Comparison of ENCODE assay signal across 18 cellular contexts in the genomic region with DNA sequence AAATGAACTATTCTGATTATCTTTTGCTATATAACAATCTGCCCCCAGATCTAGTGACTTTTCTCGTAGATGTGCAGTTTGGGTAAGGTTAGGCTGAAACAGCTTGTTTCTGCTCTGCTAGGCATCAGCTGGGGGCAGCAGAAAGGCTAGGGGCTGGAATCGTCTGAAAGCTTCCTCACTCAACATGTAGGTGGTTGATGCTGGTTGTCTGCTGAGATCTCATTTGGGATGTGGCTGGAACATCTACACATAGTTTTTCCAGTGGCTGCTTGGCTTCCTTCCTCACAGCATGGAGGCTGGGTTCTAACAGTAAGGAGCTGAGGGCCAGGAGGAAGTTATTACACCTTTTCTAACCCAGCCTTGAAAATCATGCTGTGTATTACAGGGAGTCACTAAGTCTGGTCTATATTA. TPM values are rescaled to one million over a fixed set of nuclear protein-coding genes. Genes with fewer than 3 reads are reported as not detected.
A peak's percentile ranks its signal among the peaks of the same experiment; 100 is the strongest.
DNase-seq lines count a peak whose midpoint lies in the region; ATAC-seq and TF ChIP-seq lines count a peak whose summit lies in the region.
"Had no signal": no experiment of that assay in that cellular context is flagged by ENCODE, and none has a peak within 500 bp of the region (broad histone marks: within the 10 kb centered on the region; RNA-seq: fewer than 3 reads in every experiment).

No MANE protein-coding gene starts in this region.

- H3K36me3 Mint-ChIP-seq in CD8-positive, alpha-beta T cell: peaks cover 18% of the 10 kb centered on the region
- H3K36me3 Mint-ChIP-seq in activated naive CD8-positive, alpha-beta T cell treated with anti-CD3 and anti-CD28 coated beads, Interleukin-2, amount 50 U/mL, for 24 hours (ENCODE audit: low read depth): peaks cover 8% of the 10 kb centered on the region
- peaks cover 20% of the 10 kb centered on the region for H3K36me3 Mint-ChIP-seq in mesothelial cell of epicardium

- peaks cover 3% of the 10 kb centered on the region for H3K9me3 Mint-ChIP-seq in CD8-positive, alpha-beta T cell
- peaks cover 4% of the 10 kb centered on the region for H3K9me3 Mint-ChIP-seq in activated naive CD8-positive, alpha-beta T cell treated with anti-CD3 and anti-CD28 coated beads, Interleukin-2, amount 50 U/mL, for 24 hours
- H3K9me3 Mint-ChIP-seq in mesothelial cell of epicardium: peaks cover 20% of the 10 kb centered on the region
- H3K9me3 Mint-ChIP-seq: IgD-negative memory B cell had no signal

- peak overlapping the region; percentile 3 for H3K4me3 Mint-ChIP-seq in CD8-positive, alpha-beta T cell
- H3K4me3 Mint-ChIP-seq in activated naive CD8-positive, alpha-beta T cell treated with anti-CD3 and anti-CD28 coated beads, Interleukin-2, amount 50 U/mL, for 24 hours: no peak overlapping the region
- H3K4me3 Mint-ChIP-seq in mesothelial cell of epicardium: no peak overlapping the region
- H3K4me3 Mint-ChIP-seq: activated CD4-positive, alpha-beta memory T cell treated with anti-CD3 and anti-CD28 coated beads, Interleukin-2, amount 10 ng/mL, durations not matched to agents 7 days and 5 days had no signal

- CTCF ChIA-PET in CD8-positive, alpha-beta T cell (lab: Charles Lee): interaction anchor here (0.7 kb wide), 1 partner anchor 175 kb away, joined by 3 read pairs; no protein-coding TSS in a partner anchor
- CTCF ChIA-PET in HEK293 (lab: Yijun Ruan, JAX): interaction anchor here (0.6 to 1.2 kb wide), 3 partner anchors 24 to 115 kb away, joined by 3 read pairs; no protein-coding TSS in a partner anchor

- H3K27ac ChIP-seq in CD8-positive, alpha-beta T cell (ENCODE audit: low read depth, low read length): no peak overlapping the region
- H3K27ac ChIP-seq in HEK293 (ENCODE audit: extremely low read depth, low read depth, low read length): no peak overlapping the region
- H3K27ac ChIP-seq: ascending aorta, BLaER1, parathyroid adenoma, spleen had no signal

- intact Hi-C loops in CD8-positive, alpha-beta T cell (cut with DNase I, micrococcal nuclease): loop anchor here in 1 of 2 experiments (2.0 kb wide), 1 partner anchor 13 kb away; no protein-coding TSS in a partner anchor

- no peak for TF ChIP-seq CTCF in CD8-positive, alpha-beta T cell (IDR thresholded peaks at IDR 0.05)
- TF ChIP-seq CTCF in HEK293 (tag by site-specific recombination; IDR thresholded peaks at IDR 0.05) (no peak), mesothelial cell of epicardium (IDR thresholded peaks at IDR 0.05; ENCODE audit: unreplicated experiment) (no peak)

- peaks cover 74% of the 10 kb centered on the region for H3K4me1 Mint-ChIP-seq in CD8-positive, alpha-beta T cell (ENCODE audit: low read depth)
- H3K4me1 Mint-ChIP-seq in activated naive CD8-positive, alpha-beta T cell treated with anti-CD3 and anti-CD28 coated beads, Interleukin-2, amount 50 U/mL, for 24 hours: peaks cover 61% of the 10 kb centered on the region
- peaks cover 21% of the 10 kb centered on the region for H3K4me1 Mint-ChIP-seq in mesothelial cell of epicardium

- H3K4me1 ChIP-seq in CD8-positive, alpha-beta T cell (ENCODE audit: insufficient read depth, low read length): peaks cover 31% of the 10 kb centered on the region
- no peaks in the 10 kb centered on the region for H3K4me1 ChIP-seq in HEK293 (ENCODE audit: control insufficient read depth, insufficient read depth, low read length)

- H3K36me3 ChIP-seq in CD8-positive, alpha-beta T cell (ENCODE audit: insufficient read depth, low read length): no peaks in the 10 kb centered on the region
- no peaks in the 10 kb centered on the region for H3K36me3 ChIP-seq in HEK293 (ENCODE audit: control insufficient read depth in 2 of 2, insufficient read depth in 1 of 2, low read length in 2 of 2)
- H3K36me3 ChIP-seq: ascending aorta had no signal

- no peak for DNase-seq in CD8-positive, alpha-beta T cell
- DNase-seq in activated naive CD8-positive, alpha-beta T cell treated with anti-CD3 and anti-CD28 coated beads, Interleukin-2, amount 50 U/mL, for 24 hours: no peak
- DNase-seq in mesothelial cell of epicardium (ENCODE audit: low spot score in 2 of 2, unreplicated experiment in 2 of 2): no peak
- DNase-seq in SK-N-DZ (ENCODE audit: low spot score): no peak
- no peak for DNase-seq in NCI-H2196 (lab: John Stamatoyannopoulos, UW; ENCODE audit: unreplicated experiment)
- DNase-seq in NCI-H345 (lab: John Stamatoyannopoulos, UW): no peak
- DNase-seq: activated CD4-positive, alpha-beta memory T cell treated with anti-CD3 and anti-CD28 coated beads, Interleukin-2, amount 10 ng/mL, durations not matched to agents 7 days and 5 days; DMS79; NCI-H2227 treated with DMSO at 0.1 percent for 48 hours; spleen had no signal

- H3K27me3 Mint-ChIP-seq in CD8-positive, alpha-beta T cell (ENCODE audit: low read depth): no peaks in the 10 kb centered on the region
- no peaks in the 10 kb centered on the region for H3K27me3 Mint-ChIP-seq in activated naive CD8-positive, alpha-beta T cell treated with anti-CD3 and anti-CD28 coated beads, Interleukin-2, amount 50 U/mL, for 24 hours
- H3K27me3 Mint-ChIP-seq in mesothelial cell of epicardium (ENCODE audit: low read depth): no peaks in the 10 kb centered on the region
- H3K27me3 Mint-ChIP-seq: activated CD4-positive, alpha-beta memory T cell treated with anti-CD3 and anti-CD28 coated beads, Interleukin-2, amount 10 ng/mL, durations not matched to agents 7 days and 5 days; IgD-negative memory B cell had no signal

- ATAC-seq in CD8-positive, alpha-beta T cell: no peak
- peak; percentile 33 for ATAC-seq in activated naive CD8-positive, alpha-beta T cell treated with anti-CD3 and anti-CD28 coated beads, Interleukin-2, amount 50 U/mL, for 24 hours
- ATAC-seq in HG02798 (IDR thresholded peaks at IDR 0.05; ENCODE audit: poor library complexity, unreplicated experiment): no peak

- no peak overlapping the region for H3K4me3 ChIP-seq in CD8-positive, alpha-beta T cell (ENCODE audit: low read depth, low read length)
- H3K4me3 ChIP-seq in HEK293 (ENCODE audit: low read depth, low read length): no peak overlapping the region
- H3K4me3 ChIP-seq: ascending aorta, BLaER1, HAP-1, spleen had no signal

- H3K27ac Mint-ChIP-seq in CD8-positive, alpha-beta T cell: no peak overlapping the region
- H3K27ac Mint-ChIP-seq in activated naive CD8-positive, alpha-beta T cell treated with anti-CD3 and anti-CD28 coated beads, Interleukin-2, amount 50 U/mL, for 24 hours: peak overlapping the region; percentile 14
- peak overlapping the region; percentile 66 for H3K27ac Mint-ChIP-seq in mesothelial cell of epicardium
- H3K27ac Mint-ChIP-seq: activated CD4-positive, alpha-beta memory T cell treated with anti-CD3 and anti-CD28 coated beads, Interleukin-2, amount 10 ng/mL, durations not matched to agents 7 days and 5 days; activated T-helper 2 cell treated with anti-CD3 and anti-CD28 coated beads, Interferon-gamma antibody, Interleukin-2, Interleukin-4, amounts not matched to agents 10 μg/mL and 5 μg/mL and 100 μg/mL, durations not matched to agents 14 hours and 24 hours and 36 hours had no signal

- no peaks in the 10 kb centered on the region for H3K9me3 ChIP-seq in CD8-positive, alpha-beta T cell (ENCODE audit: low read length)
- H3K9me3 ChIP-seq in HEK293 (ENCODE audit: control insufficient read depth, insufficient read depth, low read depth, low read length): no peaks in the 10 kb centered on the region

- POLR2A ChIA-PET in CD8-positive, alpha-beta T cell (lab: Charles Lee): interaction anchor here (0.6 to 1.4 kb wide), 3 partner anchors 8 to 30 kb away, joined by 3 to 6 read pairs (median 4); a partner anchor contains a TSS
- POLR2A ChIA-PET in HEK293 (lab: Yijun Ruan, JAX): interaction anchor here (1.2 kb wide), 1 partner anchor 31 kb away, joined by 7 read pairs; a partner anchor contains a TSS

- no peaks in the 10 kb centered on the region for H3K27me3 ChIP-seq in CD8-positive, alpha-beta T cell (ENCODE audit: insufficient read depth, low read length)
- H3K27me3 ChIP-seq: ascending aorta, BLaER1, spleen had no signal

TF ChIP-seq in HEK293, 187 proteins besides CTCF, POLR2A, EP300 and RAD21 (continues in another document):
- TF ChIP-seq, protein P1, sequence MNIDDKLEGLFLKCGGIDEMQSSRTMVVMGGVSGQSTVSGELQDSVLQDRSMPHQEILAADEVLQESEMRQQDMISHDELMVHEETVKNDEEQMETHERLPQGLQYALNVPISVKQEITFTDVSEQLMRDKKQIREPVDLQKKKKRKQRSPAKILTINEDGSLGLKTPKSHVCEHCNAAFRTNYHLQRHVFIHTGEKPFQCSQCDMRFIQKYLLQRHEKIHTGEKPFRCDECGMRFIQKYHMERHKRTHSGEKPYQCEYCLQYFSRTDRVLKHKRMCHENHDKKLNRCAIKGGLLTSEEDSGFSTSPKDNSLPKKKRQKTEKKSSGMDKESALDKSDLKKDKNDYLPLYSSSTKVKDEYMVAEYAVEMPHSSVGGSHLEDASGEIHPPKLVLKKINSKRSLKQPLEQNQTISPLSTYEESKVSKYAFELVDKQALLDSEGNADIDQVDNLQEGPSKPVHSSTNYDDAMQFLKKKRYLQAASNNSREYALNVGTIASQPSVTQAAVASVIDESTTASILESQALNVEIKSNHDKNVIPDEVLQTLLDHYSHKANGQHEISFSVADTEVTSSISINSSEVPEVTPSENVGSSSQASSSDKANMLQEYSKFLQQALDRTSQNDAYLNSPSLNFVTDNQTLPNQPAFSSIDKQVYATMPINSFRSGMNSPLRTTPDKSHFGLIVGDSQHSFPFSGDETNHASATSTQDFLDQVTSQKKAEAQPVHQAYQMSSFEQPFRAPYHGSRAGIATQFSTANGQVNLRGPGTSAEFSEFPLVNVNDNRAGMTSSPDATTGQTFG (tag by site-specific recombination; IDR thresholded peaks at IDR 0.05; ENCODE audit: borderline replicate concordance): no peak
- no peak for TF ChIP-seq ZNF585B (tag by site-specific recombination; IDR thresholded peaks at IDR 0.05)
- no peak for TF ChIP-seq ZNF623 (tag by site-specific recombination; IDR thresholded peaks at IDR 0.05)
- no peak for TF ChIP-seq MZF1 (tag by site-specific recombination; IDR thresholded peaks at IDR 0.05; ENCODE audit: borderline replicate concordance)
- no peak for TF ChIP-seq ZNF341 (tag by site-specific recombination; IDR thresholded peaks at IDR 0.05; ENCODE audit: low read depth)
- TF ChIP-seq ZNF19 (tag by site-specific recombination; IDR thresholded peaks at IDR 0.05; ENCODE audit: low read depth): no peak
- peak; percentile 91 for TF ChIP-seq ZNF530 (tag by site-specific recombination; IDR thresholded peaks at IDR 0.05; ENCODE audit: low read depth)
- TF ChIP-seq ZBTB8A (tag by site-specific recombination; IDR thresholded peaks at IDR 0.05): no peak
- no peak for TF ChIP-seq ZNF785 (tag by site-specific recombination; IDR thresholded peaks at IDR 0.05)
- TF ChIP-seq ZNF843 (tag by site-specific recombination; IDR thresholded peaks at IDR 0.05): no peak

RNA-seq across cellular contexts. Expression of a gene that starts 30.2 kb away (rescaled TPM):
- total RNA-seq in CD8-positive, alpha-beta T cell: 100 to 1,000 TPM in 1 of 2 experiments, 10 to 100 TPM in 1; 93.4 to 100 TPM
- 65.2 to 69.0 TPM (median 68.1 TPM) in 3 replicates for total RNA-seq in mesothelial cell of epicardium
- 23.4 and 28.2 TPM in 2 replicates for polyA plus RNA-seq in SK-N-DZ (2014; cell fraction: cytosol; rRNA removed)
- 43.6 and 45.9 TPM in 2 replicates for polyA plus RNA-seq in SK-N-DZ (2014; cell fraction: nucleus; rRNA removed)
